ENCODE assay signal across 1 cellular context in genomic region chr3:112470791-112471190, GRCh38.
TF ChIP-seq lines count a peak whose summit lies in the region.

No MANE protein-coding gene starts in this region.

TF ChIP-seq in H1, 55 proteins besides CTCF, POLR2A, EP300 and RAD21 (continued from another document):
- TF ChIP-seq MAX (IDR thresholded peaks at IDR 0.05) (no peak), E2F6 (IDR thresholded peaks at IDR 0.05) (no peak), USF2 (IDR thresholded peaks at IDR 0.05; ENCODE audit: low read length) (no peak), RBBP5 (IDR thresholded peaks at IDR 0.05; ENCODE audit: borderline replicate concordance, low read depth, low read length) (no peak), GABPA (IDR thresholded peaks at IDR 0.05; ENCODE audit: borderline replicate concordance, insufficient read depth, low read length) (no peak), RXRA (IDR thresholded peaks at IDR 0.05; ENCODE audit: insufficient read depth, low read depth, low read length) (no peak)
TF ChIP-seq in H1: peak in this region for 0.
